ENCODE assay signal across 1 cellular context in the genomic region with DNA sequence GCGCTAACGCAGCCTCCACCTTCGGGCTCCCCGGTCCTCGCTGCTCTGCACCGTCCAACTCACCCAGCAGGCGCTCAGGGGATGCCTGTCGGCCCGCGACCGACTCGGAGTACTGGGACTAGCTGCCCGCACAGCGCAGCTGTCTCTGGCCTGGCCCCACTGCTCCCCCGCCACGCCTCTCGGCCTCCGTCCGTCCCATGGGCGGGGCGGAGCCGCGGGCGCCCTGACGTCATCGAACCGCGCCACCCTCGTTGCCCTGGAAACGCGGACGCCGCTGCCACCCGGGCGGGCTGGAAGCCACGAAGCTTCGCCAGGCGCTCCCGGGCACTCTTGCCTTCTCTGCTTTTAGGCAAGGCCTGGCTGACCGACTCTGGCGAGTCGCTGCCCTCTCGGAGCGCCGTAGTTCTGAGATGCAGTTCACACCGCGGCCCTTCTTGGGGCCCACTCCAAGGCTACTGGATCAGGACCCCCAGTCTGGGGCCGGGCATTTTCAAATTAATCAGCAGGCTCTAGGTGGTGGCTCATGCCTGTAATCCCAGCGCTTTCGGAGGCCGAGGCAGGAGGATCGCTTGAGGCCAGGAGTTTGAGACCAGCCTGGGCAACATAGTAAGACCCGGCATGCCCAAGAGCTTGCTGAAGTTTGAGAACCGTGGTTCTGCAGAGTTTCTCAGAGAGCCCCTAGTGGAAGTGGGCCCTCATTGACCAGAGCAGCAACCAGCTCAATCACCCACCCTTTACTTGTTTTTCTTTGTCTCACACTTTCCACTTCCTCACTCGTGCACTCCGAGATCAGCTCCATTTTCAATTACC.
TF ChIP-seq lines count a peak whose summit lies in the region.

No MANE protein-coding gene starts in this region.

TF ChIP-seq in IMR-90, 13 proteins besides CTCF, POLR2A, EP300 and RAD21 (continued from another document):
- TF ChIP-seq CHD1 (IDR thresholded peaks at IDR 0.05; ENCODE audit: low read depth, low read length) (no peak; the same call in 1 of the 2 replicates), CEBPB (IDR thresholded peaks at IDR 0.05; ENCODE audit: low read depth, low read length) (no peak), SMC3 (IDR thresholded peaks at IDR 0.05; ENCODE audit: low read depth, low read length) (no peak)
